Comparison of ENCODE assay signal across 18 cellular contexts in the genomic region with DNA sequence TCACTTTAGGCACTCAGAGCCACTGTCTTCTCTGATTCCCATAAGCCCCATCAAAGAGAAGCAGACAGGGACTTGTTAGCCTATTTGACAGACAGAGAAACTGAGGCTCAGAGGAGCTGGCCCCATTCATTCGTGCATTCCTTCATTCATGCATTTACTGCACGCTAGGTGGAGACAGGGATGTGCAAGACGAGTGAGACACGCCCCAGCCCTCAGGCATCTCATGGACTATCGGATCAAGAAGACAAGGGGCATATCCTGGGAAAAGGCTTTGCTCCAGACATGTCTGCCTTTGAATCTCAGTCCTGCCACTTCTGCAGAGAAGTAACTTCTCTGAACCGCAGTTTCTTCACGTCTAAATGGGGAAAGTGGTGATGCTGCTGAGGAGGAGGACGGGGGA. TPM values are rescaled to one million over a fixed set of nuclear protein-coding genes. Genes with fewer than 3 reads are reported as not detected.
"Had no signal": no experiment of that assay in that cellular context is flagged by ENCODE, and none has a peak within 500 bp of the region (broad histone marks: within the 10 kb centered on the region; RNA-seq: fewer than 3 reads in every experiment).

No MANE protein-coding gene starts in this region.

- H3K27me3 ChIP-seq: hepatocyte, neutrophil had no signal

- H3K9me3 Mint-ChIP-seq: activated B cell treated with CpG ODN at 0.5 μM for 24 hours; activated naive CD4-positive, alpha-beta T cell treated with anti-CD3 and anti-CD28 coated beads, Interleukin-2, amount 10 ng/mL, durations not matched to agents 7 days and 5 days; activated T-helper 2 cell treated with anti-CD3 and anti-CD28 coated beads, Interferon-gamma antibody, Interleukin-2, Interleukin-4, amounts not matched to agents 10 μg/mL and 5 μg/mL and 100 μg/mL, durations not matched to agents 14 hours and 24 hours and 36 hours; naive thymus-derived CD8-positive, alpha-beta T cell; type B pancreatic cell had no signal

- H3K27ac Mint-ChIP-seq: activated B cell treated with CpG ODN at 0.5 μM for 24 hours; activated naive CD4-positive, alpha-beta T cell treated with anti-CD3 and anti-CD28 coated beads, Interleukin-2, amount 10 ng/mL, durations not matched to agents 7 days and 5 days; activated T-helper 2 cell treated with anti-CD3 and anti-CD28 coated beads, Interferon-gamma antibody, Interleukin-2, Interleukin-4, amounts not matched to agents 10 μg/mL and 5 μg/mL and 100 μg/mL, durations not matched to agents 14 hours and 24 hours and 36 hours; type B pancreatic cell had no signal

- H3K36me3 ChIP-seq: neutrophil had no signal

- DNase-seq: activated B cell treated with CpG ODN at 0.5 μM for 24 hours; activated CD4-positive, alpha-beta T cell treated with anti-CD3 and anti-CD28 coated beads, Interleukin-2, amount 50 U/mL, for 1 hour; activated naive CD4-positive, alpha-beta T cell treated with anti-CD3 and anti-CD28 coated beads, Interleukin-2, amount 10 ng/mL, durations not matched to agents 7 days and 5 days; effector CD4-positive, alpha-beta T cell; kidney glomerular epithelial cell; mucosa of descending colon; naive thymus-derived CD8-positive, alpha-beta T cell; retina; stimulated activated CD4-positive, alpha-beta T cell treated with anti-CD3 and anti-CD28 coated beads, Interleukin-15, amount 100 ng/mL, for 24 hours; substantia nigra had no signal

- H3K4me1 Mint-ChIP-seq: activated naive CD4-positive, alpha-beta T cell treated with anti-CD3 and anti-CD28 coated beads, Interleukin-2, amount 10 ng/mL, durations not matched to agents 7 days and 5 days had no signal

- H3K27ac ChIP-seq: coronary artery, hepatocyte, neutrophil had no signal

- H3K4me3 Mint-ChIP-seq: activated B cell treated with CpG ODN at 0.5 μM for 24 hours; activated naive CD4-positive, alpha-beta T cell treated with anti-CD3 and anti-CD28 coated beads, Interleukin-2, amount 10 ng/mL, durations not matched to agents 7 days and 5 days; type B pancreatic cell had no signal

- H3K4me3 ChIP-seq: coronary artery, hepatocyte, mucosa of descending colon had no signal

- H3K36me3 Mint-ChIP-seq: activated naive CD4-positive, alpha-beta T cell treated with anti-CD3 and anti-CD28 coated beads, Interleukin-2, amount 10 ng/mL, durations not matched to agents 7 days and 5 days; type B pancreatic cell had no signal

- ATAC-seq: mucosa of descending colon; naive thymus-derived CD8-positive, alpha-beta T cell had no signal

- H3K9me3 ChIP-seq: mucosa of descending colon, neutrophil had no signal

RNA-seq across cellular contexts. Expression of a gene that starts 54.1 kb away (rescaled TPM):
- total RNA-seq: activated B cell treated with CpG ODN at 0.5 μM for 24 hours; activated T-helper 2 cell treated with anti-CD3 and anti-CD28 coated beads, Interferon-gamma antibody, Interleukin-2, Interleukin-4, amounts not matched to agents 10 μg/mL and 5 μg/mL and 100 μg/mL, durations not matched to agents 14 hours and 24 hours and 36 hours; endothelial cell of umbilical vein; lung microvascular endothelial cell; mucosa of descending colon; naive thymus-derived CD8-positive, alpha-beta T cell; skeletal muscle tissue had no signal
- polyA plus RNA-seq: endothelial cell of umbilical vein; naive thymus-derived CD8-positive, alpha-beta T cell had no signal
